In genomic region chr4:79237836-79238235, GRCh38 we compare ENCODE assay signal across 25 cellular contexts.
"Had no signal": no experiment of that assay in that cellular context is flagged by ENCODE, and none has a peak within 500 bp of the region (broad histone marks: within the 10 kb centered on the region; RNA-seq: fewer than 3 reads in every experiment).

No MANE protein-coding gene starts in this region.

- H3K27me3 ChIP-seq: breast epithelium, colonic mucosa, gastroesophageal sphincter, heart left ventricle, spleen, upper lobe of left lung had no signal

- H3K36me3 ChIP-seq: breast epithelium, colonic mucosa, gastroesophageal sphincter, heart left ventricle, prostate gland, spleen, upper lobe of left lung had no signal

- FAIRE-seq: astrocyte had no signal

- H3K4me3 ChIP-seq: breast epithelium, colonic mucosa, gastroesophageal sphincter, heart left ventricle, prostate gland, spleen, upper lobe of left lung had no signal

- H3K9me3 ChIP-seq: breast epithelium, colonic mucosa, gastroesophageal sphincter, heart left ventricle, prostate gland, spleen, upper lobe of left lung had no signal

- DNase-seq: activated CD4-positive, alpha-beta T cell treated with anti-CD3 and anti-CD28 coated beads for 1 hour; activated CD8-positive, alpha-beta memory T cell treated with anti-CD3 and anti-CD28 coated beads for 24 hours; activated CD8-positive, alpha-beta memory T cell treated with anti-CD3 and anti-CD28 coated beads, Interleukin-2, amount 50 U/mL, for 4 hours; activated naive CD4-positive, alpha-beta T cell; activated naive CD8-positive, alpha-beta T cell treated with anti-CD3 and anti-CD28 coated beads for 36 hours; activated T-cell treated with anti-CD3 and anti-CD28 coated beads, Interleukin-2, amount 50 U/mL, for 4 hours; colonic mucosa; heart left ventricle; islet precursor cell; left cardiac atrium; mesenchymal stem cell; naive thymus-derived CD4-positive, alpha-beta T cell; spleen; stimulated activated CD4-positive, alpha-beta T cell treated with anti-CD3 and anti-CD28 coated beads, Interleukin-4, amount 100 ng/mL, for 1 hour; stimulated activated naive CD4-positive, alpha-beta T cell; T-helper 1 cell; T-helper 9 cell; upper lobe of left lung had no signal

- H3K36me3 Mint-ChIP-seq: activated naive CD8-positive, alpha-beta T cell treated with anti-CD3 and anti-CD28 coated beads for 36 hours; naive thymus-derived CD4-positive, alpha-beta T cell had no signal

- H3K9me3 Mint-ChIP-seq: activated naive CD8-positive, alpha-beta T cell treated with anti-CD3 and anti-CD28 coated beads for 36 hours; activated T-cell treated with anti-CD3 and anti-CD28 coated beads, Interleukin-2, amount 50 U/mL, for 4 hours; activated T-helper 2 cell treated with anti-CD3 and anti-CD28 coated beads, Interferon-gamma antibody, Interleukin-2, Interleukin-4, amounts not matched to agents 10 μg/mL and 5 μg/mL and 100 μg/mL, durations not matched to agents 14 hours and 24 hours and 36 hours; central memory CD8-positive, alpha-beta T cell had no signal

- H3K27me3 Mint-ChIP-seq: activated naive CD8-positive, alpha-beta T cell treated with anti-CD3 and anti-CD28 coated beads for 36 hours; central memory CD8-positive, alpha-beta T cell had no signal

- H3K4me3 Mint-ChIP-seq: activated naive CD8-positive, alpha-beta T cell treated with anti-CD3 and anti-CD28 coated beads for 36 hours; activated T-cell treated with anti-CD3 and anti-CD28 coated beads, Interleukin-2, amount 50 U/mL, for 4 hours; central memory CD8-positive, alpha-beta T cell; naive thymus-derived CD4-positive, alpha-beta T cell had no signal

- H3K27ac Mint-ChIP-seq: activated naive CD8-positive, alpha-beta T cell treated with anti-CD3 and anti-CD28 coated beads for 36 hours; activated T-helper 2 cell treated with anti-CD3 and anti-CD28 coated beads, Interferon-gamma antibody, Interleukin-2, Interleukin-4, amounts not matched to agents 10 μg/mL and 5 μg/mL and 100 μg/mL, durations not matched to agents 14 hours and 24 hours and 36 hours; naive thymus-derived CD4-positive, alpha-beta T cell had no signal

- H3K27ac ChIP-seq: breast epithelium, colonic mucosa, epithelial cell of prostate, gastroesophageal sphincter, heart left ventricle, prostate gland, spleen, upper lobe of left lung had no signal

- H3K4me1 ChIP-seq: breast epithelium, colonic mucosa, heart left ventricle, prostate gland, spleen, upper lobe of left lung had no signal

- H3K4me1 Mint-ChIP-seq: activated naive CD8-positive, alpha-beta T cell treated with anti-CD3 and anti-CD28 coated beads for 36 hours; central memory CD8-positive, alpha-beta T cell; naive thymus-derived CD4-positive, alpha-beta T cell had no signal
